In genomic region chr2:41668529-41668928, GRCh38 we compare ENCODE assay signal across 20 cellular contexts.
DNase-seq lines count a peak whose midpoint lies in the region; TF ChIP-seq lines count a peak whose summit lies in the region.
"Had no signal": no experiment of that assay in that cellular context is flagged by ENCODE, and none has a peak within 500 bp of the region (broad histone marks: within the 10 kb centered on the region; RNA-seq: fewer than 3 reads in every experiment).

No MANE protein-coding gene starts in this region.

- H3K79me1 ChIP-seq in mesendoderm (ENCODE audit: low read length): no peaks in the 10 kb centered on the region

- H3K23ac ChIP-seq in mesendoderm (ENCODE audit: low read length): no peak overlapping the region

- no peak overlapping the region for H3K18ac ChIP-seq in mesendoderm (ENCODE audit: low read length)

- H4K5ac ChIP-seq in mesendoderm (ENCODE audit: low read length): no peak overlapping the region

- peak; percentile 10 for DNase-seq in AG20443 (ENCODE audit: low spot score)
- peak; percentile 63 for DNase-seq in NT2/D1 (ENCODE audit: low read depth, low spot score)
- DNase-seq in endodermal cell: peak; percentile 72
- peak; percentile 26 for DNase-seq in mesendoderm
- DNase-seq in NAMALWA (ENCODE audit: low spot score): no peak
- no peak for DNase-seq in NCI-H82 (lab: John Stamatoyannopoulos, UW)
- no peak for DNase-seq in T-helper 2 cell
- DNase-seq in Kasumi-1 (lab: John Stamatoyannopoulos, UW): no peak
- DNase-seq: Calu3; CD8-positive, alpha-beta T cell; GF-D8; NCI-H1417 treated with DMSO at 0.1 percent for 48 hours; NCI-H1930; NCI-H226; NCI-H524 treated with DMSO at 0.1 percent for 48 hours; PC-9; SJCRH30 had no signal

- H2AK5ac ChIP-seq in mesendoderm (ENCODE audit: low read length): no peak overlapping the region

- H3K27ac ChIP-seq in endodermal cell (ENCODE audit: low read depth, low read length) (no peak overlapping the region), mesendoderm (ENCODE audit: low read depth, low read length) (no peak overlapping the region)
- H3K27ac ChIP-seq: BLaER1 treated with 17β-estradiol and CSF1 and Interleukin-3, amounts not matched to agents 10 nM and 100 nM; PC-9; RWPE1; SJCRH30 had no signal

- no peak overlapping the region for H3K4ac ChIP-seq in mesendoderm (ENCODE audit: low read depth, low read length)

- H3K9me3 Mint-ChIP-seq in endodermal cell: peaks cover 2% of the 10 kb centered on the region
- H3K9me3 Mint-ChIP-seq: CD8-positive, alpha-beta T cell had no signal

- no peak overlapping the region for H3K4me3 ChIP-seq in NT2/D1 (ENCODE audit: insufficient read length, low read depth)
- no peak overlapping the region for H3K4me3 ChIP-seq in endodermal cell (ENCODE audit: low read length)
- H3K4me3 ChIP-seq in mesendoderm (ENCODE audit: low read length): no peak overlapping the region
- H3K4me3 ChIP-seq: BLaER1 treated with 17β-estradiol and CSF1 and Interleukin-3, amounts not matched to agents 10 nM and 100 nM; K562; PC-9; SJCRH30 had no signal

- H4K8ac ChIP-seq in mesendoderm (ENCODE audit: low read depth, low read length): no peak overlapping the region

- no peak overlapping the region for H3K9ac ChIP-seq in NT2/D1 (ENCODE audit: insufficient read length, low read depth)
- no peak overlapping the region for H3K9ac ChIP-seq in endodermal cell (ENCODE audit: extremely low read depth, low read length, poor library complexity, severe bottlenecking)
- H3K9ac ChIP-seq in mesendoderm (ENCODE audit: low read length): no peak overlapping the region
- H3K9ac ChIP-seq: BLaER1 treated with 17β-estradiol and CSF1 and Interleukin-3, amounts not matched to agents 10 nM and 100 nM had no signal

- TF ChIP-seq CTCF in endodermal cell (conservative IDR thresholded peaks at IDR 0.05): no peak

- H3K27me3 ChIP-seq in NT2/D1 (ENCODE audit: insufficient read depth, insufficient read length): no peaks in the 10 kb centered on the region
- no peaks in the 10 kb centered on the region for H3K27me3 ChIP-seq in endodermal cell (ENCODE audit: control insufficient read depth, insufficient read depth, low read length, poor library complexity, severe bottlenecking)
- no peaks in the 10 kb centered on the region for H3K27me3 ChIP-seq in mesendoderm (ENCODE audit: insufficient read depth, low read length, poor library complexity)
- H3K27me3 ChIP-seq: BLaER1 treated with 17β-estradiol and CSF1 and Interleukin-3, amounts not matched to agents 10 nM and 100 nM had no signal

- H2BK15ac ChIP-seq in mesendoderm (replicated peaks; ENCODE audit: low read depth): no peak overlapping the region

- no peaks in the 10 kb centered on the region for H3K36me3 Mint-ChIP-seq in endodermal cell (ENCODE audit: low read depth)
- H3K36me3 Mint-ChIP-seq: CD8-positive, alpha-beta T cell had no signal

- H2BK120ac ChIP-seq in mesendoderm (ENCODE audit: low read depth, low read length): no peak overlapping the region

- no peak overlapping the region for H3K4me2 ChIP-seq in mesendoderm (ENCODE audit: low read length)
- H3K4me2 ChIP-seq: BLaER1 treated with 17β-estradiol and CSF1 and Interleukin-3, amounts not matched to agents 10 nM and 100 nM; PC-9 had no signal

- no peaks in the 10 kb centered on the region for H3K36me3 ChIP-seq in NT2/D1 (ENCODE audit: insufficient read depth, insufficient read length, low read length)
- H3K36me3 ChIP-seq in endodermal cell (ENCODE audit: control insufficient read depth, insufficient read depth, low read length): no peaks in the 10 kb centered on the region
- H3K36me3 ChIP-seq in mesendoderm (ENCODE audit: control insufficient read depth, insufficient read depth, low read length): no peaks in the 10 kb centered on the region
- H3K36me3 ChIP-seq: BLaER1 treated with 17β-estradiol and CSF1 and Interleukin-3, amounts not matched to agents 10 nM and 100 nM; SJCRH30 had no signal

- H3K56ac ChIP-seq in mesendoderm (ENCODE audit: low read length): no peak overlapping the region

- H3K4me1 ChIP-seq in NT2/D1 (ENCODE audit: insufficient read depth, insufficient read length) (no peaks in the 10 kb centered on the region), endodermal cell (ENCODE audit: control insufficient read depth, insufficient read depth, low read length) (no peaks in the 10 kb centered on the region), mesendoderm (ENCODE audit: control insufficient read depth, low read depth, low read length) (no peaks in the 10 kb centered on the region)

- H3K27ac Mint-ChIP-seq in endodermal cell: no peak overlapping the region
- H3K27ac Mint-ChIP-seq: CD8-positive, alpha-beta T cell had no signal

- H2BK5ac ChIP-seq in mesendoderm (ENCODE audit: low read length): no peak overlapping the region

- peaks cover 12% of the 10 kb centered on the region for H3K4me1 Mint-ChIP-seq in endodermal cell

- no peak overlapping the region for H3K4me3 Mint-ChIP-seq in endodermal cell
- H3K4me3 Mint-ChIP-seq: CD8-positive, alpha-beta T cell had no signal

- H3K79me2 ChIP-seq in mesendoderm (ENCODE audit: control insufficient read depth, insufficient read depth, low read length): no peaks in the 10 kb centered on the region

- no peaks in the 10 kb centered on the region for H3K27me3 Mint-ChIP-seq in endodermal cell (ENCODE audit: insufficient read depth)

- WGBS in endodermal cell (ENCODE audit: insufficient coverage in 1 of 2, insufficient read length in 1 of 2), 2 experiments: 90 to 100% methylated on average over 1 to 2 of the region's 2 CpGs
- WGBS in mesendoderm (ENCODE audit: extremely low coverage, insufficient coverage, low lambda C conversion rate): no CpG with 5 or more reads among the region's 2 CpGs

- H3K9me3 ChIP-seq in NT2/D1 (ENCODE audit: insufficient read depth, low read length) (no peaks in the 10 kb centered on the region), endodermal cell (ENCODE audit: control insufficient read depth, low read length) (no peaks in the 10 kb centered on the region)
- H3K9me3 ChIP-seq: BLaER1 treated with 17β-estradiol and CSF1 and Interleukin-3, amounts not matched to agents 10 nM and 100 nM; SJCRH30 had no signal

Comparison
In these comparisons a context has a peak if more than half of its experiments do, and no peak if none do; other contexts are left out.
1. DNase-seq: peak in AG20443 (single experiment), NT2/D1 (single experiment), endodermal cell (single experiment) and mesendoderm (single experiment); none in NAMALWA (single experiment), NCI-H82 (single experiment), T-helper 2 cell (0 of 5) and Kasumi-1 (0 of 2).